In the genomic region with DNA sequence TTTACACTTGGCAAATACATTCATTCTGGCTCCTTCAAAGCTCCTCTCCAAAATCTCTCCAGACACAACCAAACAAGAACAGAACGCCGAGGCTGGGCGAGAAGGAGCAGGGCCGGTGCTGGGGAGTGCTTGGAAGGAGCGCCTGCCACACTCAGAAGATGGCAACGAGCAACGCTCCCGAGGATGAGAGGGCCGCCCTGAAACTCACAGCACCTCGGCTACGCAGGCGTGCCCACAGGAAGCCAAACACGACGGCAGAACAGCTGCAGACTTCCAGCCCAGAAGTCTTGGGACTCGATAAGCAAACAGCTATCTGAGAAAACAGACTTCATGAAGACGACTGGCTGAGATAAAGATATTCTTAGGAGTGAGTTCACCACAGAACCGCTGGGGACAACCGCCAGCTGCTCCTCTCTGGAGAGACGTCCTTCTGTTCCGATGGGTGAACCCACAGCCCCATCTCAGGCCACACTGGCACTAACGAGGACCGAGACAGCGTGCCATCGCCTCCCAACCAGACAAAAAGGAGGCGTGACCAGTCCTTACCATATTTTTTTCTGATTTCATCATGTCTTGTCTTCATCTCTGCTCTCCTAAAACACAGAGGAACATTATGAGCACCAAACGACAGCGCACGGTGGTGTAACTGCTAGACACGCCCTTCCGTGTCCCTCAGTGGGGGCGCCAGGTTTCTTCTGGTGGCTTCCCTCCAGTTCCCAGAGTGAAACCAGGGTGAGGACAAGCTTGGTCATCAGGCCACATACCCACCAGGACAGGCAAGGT, we compare ENCODE assay signal across 1 cellular context.
TF ChIP-seq lines count a peak whose summit lies in the region.

No MANE protein-coding gene starts in this region.

TF ChIP-seq in K562, 482 proteins besides CTCF, POLR2A, EP300 and RAD21 (continued from another document and continues in another):
- TF ChIP-seq BCLAF1 (IDR thresholded peaks at IDR 0.05; ENCODE audit: borderline replicate concordance in 1 of 2, control insufficient read depth in 1 of 2, low read depth in 2 of 2, low read length in 1 of 2) (no peak), GATAD2B (IDR thresholded peaks at IDR 0.05; ENCODE audit: borderline replicate concordance) (peak; percentile 76; the same call in 1 of the 2 replicates), TRIM25 (IDR thresholded peaks at IDR 0.05; ENCODE audit: borderline replicate concordance) (no peak), ZBTB12 (CRISPR knock-in tag; IDR thresholded peaks at IDR 0.05) (no peak; the same call in none of the 2 replicates), BMI1 (IDR thresholded peaks at IDR 0.05; ENCODE audit: low read length) (0 out of 2 replicates have a peak, but pooled peaks have one; percentile 5), HMGN3 (IDR thresholded peaks at IDR 0.05; ENCODE audit: borderline replicate concordance, extremely low read depth, insufficient read length, low read depth, low read length) (peak; percentile 92), ZNF197 (CRISPR knock-in tag; IDR thresholded peaks at IDR 0.05; ENCODE audit: low read depth) (peak; percentile 98), ZNF644 (tag; IDR thresholded peaks at IDR 0.05; ENCODE audit: low read depth) (peak; percentile 98), SNIP1 (IDR thresholded peaks at IDR 0.05; ENCODE audit: low read depth) (no peak), ILF3 (IDR thresholded peaks at IDR 0.05; ENCODE audit: borderline replicate concordance) (no peak), SIRT6 (IDR thresholded peaks at IDR 0.05; ENCODE audit: low read depth, low read length) (no peak), RBM14 (IDR thresholded peaks at IDR 0.05; ENCODE audit: borderline replicate concordance, insufficient read depth, low read depth, low read length) (no peak), MBD1 (CRISPR knock-in tag; IDR thresholded peaks at IDR 0.05) (0 out of 2 replicates have a peak, but pooled peaks have one; percentile 16), THRAP3 (IDR thresholded peaks at IDR 0.05; ENCODE audit: borderline replicate concordance) (no peak), EP400 (IDR thresholded peaks at IDR 0.05) (peak; percentile 80), PYGO2 (tag; IDR thresholded peaks at IDR 0.05) (peak; percentile 87), SRSF3 (IDR thresholded peaks at IDR 0.05; ENCODE audit: insufficient read depth, low read length) (no peak), MECOM (CRISPR knock-in tag; IDR thresholded peaks at IDR 0.05) (peak; percentile 67; the same call in 1 of the 2 replicates), BHLHE40 (IDR thresholded peaks at IDR 0.05; ENCODE audit: low read length) (peak; percentile 88), FUS (optimal IDR thresholded peaks at IDR 0.05; ENCODE audit: low read depth, low read length) (no peak), ZNF444 (CRISPR knock-in tag; IDR thresholded peaks at IDR 0.05) (no peak), ARID1B (IDR thresholded peaks at IDR 0.05) (peak; percentile 99), MTF1 (CRISPR knock-in tag; IDR thresholded peaks at IDR 0.05; ENCODE audit: borderline replicate concordance) (0 out of 2 replicates have a peak, but pooled peaks have one; percentile 43), RHOXF2B (CRISPR knock-in tag; conservative IDR thresholded peaks at IDR 0.05) (no peak), MXD1 (CRISPR knock-in tag; IDR thresholded peaks at IDR 0.05; ENCODE audit: borderline replicate concordance, poor library complexity, severe bottlenecking) (no peak), NONO (IDR thresholded peaks at IDR 0.05; ENCODE audit: low read depth in 2 of 2, low read length in 1 of 2) (peak in 1 of 2 experiments; percentile 69; a peak in 2 of 4 replicates), ELF4 (CRISPR knock-in tag; IDR thresholded peaks at IDR 0.05) (peak; percentile 64; the same call in 1 of the 2 replicates), ESRRB (CRISPR knock-in tag; IDR thresholded peaks at IDR 0.05; ENCODE audit: borderline replicate concordance) (no peak), TFAP4 (CRISPR knock-in tag; IDR thresholded peaks at IDR 0.05; ENCODE audit: borderline replicate concordance) (peak; percentile 99), ZNF282 (CRISPR knock-in tag; IDR thresholded peaks at IDR 0.05) (no peak), NFRKB (IDR thresholded peaks at IDR 0.05; ENCODE audit: low read depth) (no peak), MYC (IDR thresholded peaks at IDR 0.05; ENCODE audit: low read depth, low read length) (peak; percentile 81), MYC (CRISPR knock-in tag; IDR thresholded peaks at IDR 0.05; ENCODE audit: borderline replicate concordance, low read depth) (no peak; the same call in none of the 2 replicates), SP1 (CRISPR knock-in tag; IDR thresholded peaks at IDR 0.05) (peak; percentile 88), TFAM (CRISPR knock-in tag; conservative IDR thresholded peaks at IDR 0.05) (no peak), SPI1 (IDR thresholded peaks at IDR 0.05; ENCODE audit: borderline replicate concordance, low read depth, low read length) (no peak), NR4A1 (CRISPR knock-in tag; IDR thresholded peaks at IDR 0.05) (no peak), NR4A1 (tag; IDR thresholded peaks at IDR 0.05) (peak; percentile 93), ZNF41 (CRISPR knock-in tag; conservative IDR thresholded peaks at IDR 0.05) (no peak), MAFK (IDR thresholded peaks at IDR 0.05; ENCODE audit: low read length) (0 out of 2 replicates have a peak, but pooled peaks have one; percentile 15)
- TF ChIP-seq, protein P1, sequence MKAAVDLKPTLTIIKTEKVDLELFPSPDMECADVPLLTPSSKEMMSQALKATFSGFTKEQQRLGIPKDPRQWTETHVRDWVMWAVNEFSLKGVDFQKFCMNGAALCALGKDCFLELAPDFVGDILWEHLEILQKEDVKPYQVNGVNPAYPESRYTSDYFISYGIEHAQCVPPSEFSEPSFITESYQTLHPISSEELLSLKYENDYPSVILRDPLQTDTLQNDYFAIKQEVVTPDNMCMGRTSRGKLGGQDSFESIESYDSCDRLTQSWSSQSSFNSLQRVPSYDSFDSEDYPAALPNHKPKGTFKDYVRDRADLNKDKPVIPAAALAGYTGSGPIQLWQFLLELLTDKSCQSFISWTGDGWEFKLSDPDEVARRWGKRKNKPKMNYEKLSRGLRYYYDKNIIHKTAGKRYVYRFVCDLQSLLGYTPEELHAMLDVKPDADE (conservative IDR thresholded peaks at IDR 0.05; ENCODE audit: control insufficient read depth, low read depth, low read length), result peak; percentile 86
- TF ChIP-seq, protein P2, sequence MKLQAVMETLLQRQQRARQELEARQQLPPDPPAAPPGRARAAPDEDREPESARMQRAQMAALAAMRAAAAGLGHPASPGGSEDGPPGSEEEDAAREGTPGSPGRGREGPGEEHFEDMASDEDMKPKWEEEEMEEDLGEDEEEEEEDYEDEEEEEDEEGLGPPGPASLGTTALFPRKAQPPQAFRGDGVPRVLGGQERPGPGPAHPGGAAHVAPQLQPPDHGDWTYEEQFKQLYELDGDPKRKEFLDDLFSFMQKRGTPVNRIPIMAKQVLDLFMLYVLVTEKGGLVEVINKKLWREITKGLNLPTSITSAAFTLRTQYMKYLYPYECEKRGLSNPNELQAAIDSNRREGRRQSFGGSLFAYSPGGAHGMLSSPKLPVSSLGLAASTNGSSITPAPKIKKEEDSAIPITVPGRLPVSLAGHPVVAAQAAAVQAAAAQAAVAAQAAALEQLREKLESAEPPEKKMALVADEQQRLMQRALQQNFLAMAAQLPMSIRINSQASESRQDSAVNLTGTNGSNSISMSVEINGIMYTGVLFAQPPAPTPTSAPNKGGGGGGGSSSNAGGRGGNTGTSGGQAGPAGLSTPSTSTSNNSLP (IDR thresholded peaks at IDR 0.05; ENCODE audit: borderline replicate concordance, low read depth, low read length), result no peak
- TF ChIP-seq, protein P3, sequence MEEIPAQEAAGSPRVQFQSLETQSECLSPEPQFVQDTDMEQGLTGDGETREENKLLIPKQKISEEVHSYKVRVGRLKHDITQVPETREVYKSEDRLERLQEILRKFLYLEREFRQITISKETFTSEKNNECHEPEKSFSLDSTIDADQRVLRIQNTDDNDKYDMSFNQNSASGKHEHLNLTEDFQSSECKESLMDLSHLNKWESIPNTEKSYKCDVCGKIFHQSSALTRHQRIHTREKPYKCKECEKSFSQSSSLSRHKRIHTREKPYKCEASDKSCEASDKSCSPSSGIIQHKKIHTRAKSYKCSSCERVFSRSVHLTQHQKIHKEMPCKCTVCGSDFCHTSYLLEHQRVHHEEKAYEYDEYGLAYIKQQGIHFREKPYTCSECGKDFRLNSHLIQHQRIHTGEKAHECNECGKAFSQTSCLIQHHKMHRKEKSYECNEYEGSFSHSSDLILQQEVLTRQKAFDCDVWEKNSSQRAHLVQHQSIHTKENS (CRISPR knock-in tag; IDR thresholded peaks at IDR 0.05), result no peak
- TF ChIP-seq, protein P4, sequence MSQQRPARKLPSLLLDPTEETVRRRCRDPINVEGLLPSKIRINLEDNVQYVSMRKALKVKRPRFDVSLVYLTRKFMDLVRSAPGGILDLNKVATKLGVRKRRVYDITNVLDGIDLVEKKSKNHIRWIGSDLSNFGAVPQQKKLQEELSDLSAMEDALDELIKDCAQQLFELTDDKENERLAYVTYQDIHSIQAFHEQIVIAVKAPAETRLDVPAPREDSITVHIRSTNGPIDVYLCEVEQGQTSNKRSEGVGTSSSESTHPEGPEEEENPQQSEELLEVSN (IDR thresholded peaks at IDR 0.05; ENCODE audit: borderline replicate concordance in 1 of 2, extremely low read depth in 1 of 2, insufficient read depth in 1 of 2, insufficient read length in 1 of 2, low read depth in 1 of 2, low read length in 1 of 2, poor library complexity in 1 of 2, severe bottlenecking in 1 of 2), result peak in 1 of 2 experiments; percentile 84
